ENCODE assay signal across 1 cellular context in genomic region chr22:46528121-46528610, GRCh38.
TF ChIP-seq lines count a peak whose summit lies in the region.

No MANE protein-coding gene starts in this region.

TF ChIP-seq in HepG2, 621 proteins besides CTCF, POLR2A, EP300 and RAD21 (continued from another document):
- no peak for TF ChIP-seq MLXIP (CRISPR knock-in tag; IDR thresholded peaks at IDR 0.05; ENCODE audit: borderline replicate concordance)
- no peak for TF ChIP-seq FOXM1 (CRISPR knock-in tag; IDR thresholded peaks at IDR 0.05)
- TF ChIP-seq IRX3 (CRISPR knock-in tag; IDR thresholded peaks at IDR 0.05; ENCODE audit: borderline replicate concordance, low read depth) = no peak
- TF ChIP-seq TCF12 (IDR thresholded peaks at IDR 0.05) = no peak
- no peak for TF ChIP-seq TCF12 (CRISPR knock-in tag; IDR thresholded peaks at IDR 0.05)
- 0 out of 2 replicates have a peak, but pooled peaks have one; percentile 64 for TF ChIP-seq CBX5 (CRISPR knock-in tag; IDR thresholded peaks at IDR 0.05; ENCODE audit: borderline replicate concordance)
- TF ChIP-seq RORA (CRISPR knock-in tag; IDR thresholded peaks at IDR 0.05) = no peak
- peak; percentile 91 for TF ChIP-seq ATF3 (CRISPR knock-in tag; IDR thresholded peaks at IDR 0.05)
- no peak for TF ChIP-seq MEF2D (CRISPR knock-in tag; IDR thresholded peaks at IDR 0.05)
- TF ChIP-seq ZNF792 (CRISPR knock-in tag; IDR thresholded peaks at IDR 0.05) = 0 out of 2 replicates have a peak, but pooled peaks have one; percentile 54
- TF ChIP-seq TARDBP (CRISPR knock-in tag; IDR thresholded peaks at IDR 0.05) = peak; percentile 20; the same call in 1 of the 2 replicates
- no peak for TF ChIP-seq PAX8 (CRISPR knock-in tag; IDR thresholded peaks at IDR 0.05; ENCODE audit: borderline replicate concordance)
- TF ChIP-seq GLMP (CRISPR knock-in tag; IDR thresholded peaks at IDR 0.05; ENCODE audit: borderline replicate concordance) = no peak
- no peak for TF ChIP-seq STAG1 (CRISPR knock-in tag; IDR thresholded peaks at IDR 0.05)
- no peak for TF ChIP-seq GABPA (IDR thresholded peaks at IDR 0.05; ENCODE audit: low read depth, low read length)
- TF ChIP-seq GABPA (CRISPR knock-in tag; IDR thresholded peaks at IDR 0.05; ENCODE audit: low read depth) = peak; percentile 48; the same call in 1 of the 2 replicates
- TF ChIP-seq ZSCAN31 (CRISPR knock-in tag; IDR thresholded peaks at IDR 0.05; ENCODE audit: low read depth) = no peak
- no peak for TF ChIP-seq PITX1 (CRISPR knock-in tag; IDR thresholded peaks at IDR 0.05)
- TF ChIP-seq FOXP1 (IDR thresholded peaks at IDR 0.05) = no peak
- peak; percentile 56 for TF ChIP-seq FOXP1 (CRISPR knock-in tag; IDR thresholded peaks at IDR 0.05)
- TF ChIP-seq ZFY (CRISPR knock-in tag; IDR thresholded peaks at IDR 0.05) = no peak
- 0 out of 2 replicates have a peak, but pooled peaks have one; percentile 52 for TF ChIP-seq ZNF746 (CRISPR knock-in tag; IDR thresholded peaks at IDR 0.05)
- peak; percentile 35; the same call in 1 of the 2 replicates for TF ChIP-seq KDM3A (CRISPR knock-in tag; IDR thresholded peaks at IDR 0.05; ENCODE audit: low read depth)
- peak; percentile 77 for TF ChIP-seq HDAC2 (CRISPR knock-in tag; IDR thresholded peaks at IDR 0.05)
- no peak for TF ChIP-seq TBP (CRISPR knock-in tag; IDR thresholded peaks at IDR 0.05)
- no peak for TF ChIP-seq CSRNP1 (CRISPR knock-in tag; IDR thresholded peaks at IDR 0.05)
- peak; percentile 89 for TF ChIP-seq MEIS1 (CRISPR knock-in tag; IDR thresholded peaks at IDR 0.05; ENCODE audit: borderline replicate concordance)
- TF ChIP-seq NCOA2 (CRISPR knock-in tag; IDR thresholded peaks at IDR 0.05) = peak; percentile 54
- no peak for TF ChIP-seq ZNF430 (CRISPR knock-in tag; IDR thresholded peaks at IDR 0.05)
- no peak for TF ChIP-seq ZFX (CRISPR knock-in tag; IDR thresholded peaks at IDR 0.05; ENCODE audit: low read depth)
